Comparison of ENCODE assay signal across 22 cellular contexts in the genomic region with DNA sequence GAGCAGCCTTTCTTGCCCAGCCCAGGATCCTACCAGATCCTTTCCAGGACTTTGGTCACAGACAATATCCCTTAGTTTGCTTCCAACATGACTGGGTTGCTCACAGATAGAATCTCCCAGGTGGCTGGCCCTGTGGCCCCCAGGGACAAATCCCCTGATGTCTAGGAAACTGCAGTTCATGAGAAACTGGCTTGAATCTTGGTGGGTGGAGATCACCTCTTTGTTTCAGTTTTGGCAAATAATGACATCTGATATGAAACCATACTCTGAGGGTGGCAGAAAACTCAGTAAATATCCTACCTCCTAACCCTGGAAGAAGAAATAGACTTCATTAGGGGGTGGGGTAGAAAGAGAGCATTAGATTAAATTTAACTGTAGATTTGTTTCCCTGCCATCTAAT.
"Had no signal": no experiment of that assay in that cellular context is flagged by ENCODE, and none has a peak within 500 bp of the region (broad histone marks: within the 10 kb centered on the region; RNA-seq: fewer than 3 reads in every experiment).

No MANE protein-coding gene starts in this region.

- H3K4me3 ChIP-seq: esophagus muscularis mucosa, gastrocnemius medialis, heart right ventricle, spleen, testis, tibial nerve, upper lobe of right lung, vagina had no signal

- H3K4me1 ChIP-seq: esophagus muscularis mucosa, gastrocnemius medialis, heart right ventricle, spleen, testis, tibial nerve, upper lobe of right lung, vagina had no signal

- H3K36me3 ChIP-seq: esophagus muscularis mucosa, gastrocnemius medialis, heart right ventricle, neutrophil, spleen, tibial nerve, upper lobe of right lung, vagina had no signal

- H3K27me3 ChIP-seq: esophagus muscularis mucosa, gastrocnemius medialis, heart right ventricle, neutrophil, testis, tibial nerve, upper lobe of right lung, vagina had no signal

- H3K9me3 ChIP-seq: esophagus muscularis mucosa, gastrocnemius medialis, heart right ventricle, neutrophil, spleen, testis, tibial nerve, upper lobe of right lung, vagina had no signal

- H3K27ac ChIP-seq: epithelial cell of prostate, esophagus muscularis mucosa, gastrocnemius medialis, heart right ventricle, neutrophil, spleen, testis, tibial nerve, upper lobe of right lung, vagina had no signal

- ATAC-seq: effector memory CD8-positive, alpha-beta T cell; gastrocnemius medialis; heart right ventricle; naive thymus-derived CD4-positive, alpha-beta T cell; sciatic nerve; stimulated activated naive B cell treated with anti-CD40 and anti-IgM and Interleukin-4, amounts not matched to agents 10 μg/mL and 1 μg/mL and 100 μg/mL, for 72 hours; stimulated activated naive CD8-positive, alpha-beta T cell treated with anti-CD3 and anti-CD28 coated beads, Interleukin-15, amount 100 ng/mL, for 72 hours; upper lobe of right lung had no signal

- DNase-seq: effector memory CD8-positive, alpha-beta T cell; gastrocnemius medialis; heart right ventricle; kidney glomerular epithelial cell; mammary epithelial cell; naive thymus-derived CD4-positive, alpha-beta T cell; nephron progenitor cell; posterior cingulate gyrus; spleen; stimulated activated CD4-positive, alpha-beta T cell treated with anti-CD3 and anti-CD28 coated beads, Interleukin-15, amount 100 ng/mL, for 24 hours; stimulated activated CD4-positive, alpha-beta T cell treated with anti-CD3 and anti-CD28 coated beads, Interleukin-1b, Interleukin-23, amount 100 ng/mL, for 48 hours; stimulated activated CD4-positive, alpha-beta T cell treated with anti-CD3 and anti-CD28 coated beads, Interleukin-4, amount 100 ng/mL, for 24 hours; stimulated activated naive B cell treated with anti-CD40 and anti-IgM and Interleukin-4, amounts not matched to agents 10 μg/mL and 1 μg/mL and 100 μg/mL, for 72 hours; stimulated activated naive CD8-positive, alpha-beta T cell treated with anti-CD3 and anti-CD28 coated beads, Interleukin-15, amount 100 ng/mL, for 72 hours; testis; upper lobe of right lung had no signal
